In genomic region chr21:41765393-41765950, GRCh38 we compare ENCODE assay signal across 9 cellular contexts. TPM values are rescaled to one million over a fixed set of nuclear protein-coding genes. Genes with fewer than 3 reads are reported as not detected.
A peak's percentile ranks its signal among the peaks of the same experiment; 100 is the strongest.
DNase-seq lines count a peak whose midpoint lies in the region; ATAC-seq and TF ChIP-seq lines count a peak whose summit lies in the region.
"Had no signal": no experiment of that assay in that cellular context is flagged by ENCODE, and none has a peak within 500 bp of the region (broad histone marks: within the 10 kb centered on the region; RNA-seq: fewer than 3 reads in every experiment).

No MANE protein-coding gene starts in this region.

- ATAC-seq in T-cell (replicated peaks in 1 of 4) = no peak

- peak overlapping the region; percentile 54 for H3K9ac ChIP-seq in iPS-15b (ENCODE audit: low read depth, low read length)

- intact Hi-C loops in prostate gland (cut with DNase I) (no loop called here), ascending aorta (cut with DNase I) (loop anchor here (5.0 to 10.0 kb wide), 3 partner anchors 192 to 1959 kb away; partner anchors contain the start of gene BACE2)

- H3K27ac Mint-ChIP-seq in T-cell = no peak overlapping the region
- H3K27ac Mint-ChIP-seq: memory B cell had no signal

- H3K9me3 ChIP-seq in iPS-15b (ENCODE audit: control insufficient read depth, insufficient read depth, low read length) (no peaks in the 10 kb centered on the region), prostate gland (no peaks in the 10 kb centered on the region), ascending aorta (no peaks in the 10 kb centered on the region)

- H3K4me1 ChIP-seq in iPS-15b (ENCODE audit: control insufficient read depth, insufficient read depth, low read length) = peaks cover 33% of the 10 kb centered on the region
- peaks cover 14% of the 10 kb centered on the region for H3K4me1 ChIP-seq in prostate gland (replicated peaks)
- peaks cover 5 to 21% of the 10 kb centered on the region in 2 donors for H3K4me1 ChIP-seq in ascending aorta

- H3K36me3 Mint-ChIP-seq in T-cell = no peaks in the 10 kb centered on the region

- peak overlapping the region in 2 of 3 donors; percentile 41 to 63 for H3K4me3 Mint-ChIP-seq in T-cell
- H3K4me3 Mint-ChIP-seq: memory B cell had no signal

- H3K27ac ChIP-seq in prostate gland (peak overlapping the region; percentile 83 to 85), ascending aorta (peak overlapping the region in 1 of 2 donors; percentile 65)

- WGBS in prostate gland = 46% methylated on average over 14 of the region's 14 CpGs

- peak; percentile 22 for DNase-seq in GM13977 (ENCODE audit: low spot score)
- DNase-seq in T-cell = no peak
- no peak for DNase-seq in prostate gland (ENCODE audit: low spot score)
- no peak for DNase-seq in DMS79 treated with DMSO at 0.1 percent for 48 hours (lab: John Stamatoyannopoulos, UW)
- DNase-seq in ascending aorta (ENCODE audit: low spot score in 2 of 2) = no peak
- DNase-seq in mesenteric fat pad (ENCODE audit: low spot score) = no peak
- no peak for DNase-seq in GM03348 (ENCODE audit: low spot score)

- peaks cover 54 to 84% of the 10 kb centered on the region in 2 donors for H3K27me3 Mint-ChIP-seq in T-cell

- H3K36me3 ChIP-seq in iPS-15b (ENCODE audit: control insufficient read depth, insufficient read depth, low read length) (no peaks in the 10 kb centered on the region), prostate gland (no peaks in the 10 kb centered on the region), ascending aorta (no peaks in the 10 kb centered on the region)

- H3K4me3 ChIP-seq in iPS-15b (ENCODE audit: low read depth, low read length) (peak overlapping the region; percentile 58), prostate gland (peak overlapping the region; percentile 63 to 70), ascending aorta (peak overlapping the region in 1 of 2 donors; percentile 60)

- no peaks in the 10 kb centered on the region for H3K9me3 Mint-ChIP-seq in T-cell

- H3K27me3 ChIP-seq in iPS-15b (ENCODE audit: control insufficient read depth, insufficient read depth, low read length) (peaks cover 83% of the 10 kb centered on the region), prostate gland (replicated peaks; ENCODE audit: insufficient read depth) (no peaks in the 10 kb centered on the region), ascending aorta (no peaks in the 10 kb centered on the region)

- POLR2A ChIA-PET in T-cell (lab: Charles Lee) = no interaction called here

- H3K4me1 Mint-ChIP-seq in T-cell = peaks cover 33 to 44% (median 33%) of the 10 kb centered on the region in 3 donors

- in situ Hi-C loops in GM13977 (cut with MboI; ENCODE audit: low pct_unique_long_range_greater_than_20kb, low sequenced_read_pairs, unreplicated experiment) = no loop called here

- TF ChIP-seq POLR2A in prostate gland (IDR thresholded peaks at IDR 0.05) = no peak

- TF ChIP-seq CTCF in GM13977 (IDR thresholded peaks at IDR 0.05; ENCODE audit: extremely low read depth, insufficient read depth, missing control alignments) (no peak), prostate gland (IDR thresholded peaks at IDR 0.05) (no peak), ascending aorta (IDR thresholded peaks at IDR 0.05) (no peak)

- CTCF ChIA-PET in T-cell (lab: Charles Lee) = no interaction called here

RNA-seq across cellular contexts. Expression of gene RIPK4, which starts 1.4 kb away (rescaled TPM):
- 1 to 10 TPM in 2 of 5 donors, under 1 TPM in 3; 0.30 to 2.1 (median 0.63) TPM for total RNA-seq in T-cell
- total RNA-seq in prostate gland = 10 to 100 TPM; 26.9 to 52.6 TPM
- total RNA-seq in ascending aorta = 6.4 TPM
- total RNA-seq in mesenteric fat pad = not detected
